In genomic region chr12:60144395-60144794, GRCh38 we compare ENCODE assay signal across 36 cellular contexts.
"Had no signal": no experiment of that assay in that cellular context is flagged by ENCODE, and none has a peak within 500 bp of the region (broad histone marks: within the 10 kb centered on the region; RNA-seq: fewer than 3 reads in every experiment).

No MANE protein-coding gene starts in this region.

- H3K4me1 ChIP-seq: adrenal gland, body of pancreas, colonic mucosa, prostate gland, stomach, thyroid gland, upper lobe of left lung, vagina had no signal

- H3K4me3 ChIP-seq: adrenal gland, body of pancreas, colonic mucosa, pancreas, prostate gland, skin epidermis, stomach, thyroid gland, upper lobe of left lung, vagina had no signal

- ATAC-seq: activated CD4-positive, CD25-positive, alpha-beta regulatory T cell treated with anti-CD3 and anti-CD28 coated beads, Interleukin-2, amount 50 U/mL, for 24 hours; body of pancreas; esophagus mucosa; naive thymus-derived CD4-positive, alpha-beta T cell; pancreas; sciatic nerve had no signal

- H3K36me3 ChIP-seq: adrenal gland, colonic mucosa, pancreas, prostate gland, stomach, thyroid gland, upper lobe of left lung, vagina, WERI-Rb-1 had no signal

- H3K9me3 ChIP-seq: adrenal gland, body of pancreas, colonic mucosa, pancreas, prostate gland, stomach, thyroid gland, upper lobe of left lung, vagina had no signal

- H3K4me1 Mint-ChIP-seq: activated naive CD8-positive, alpha-beta T cell treated with anti-CD3 and anti-CD28 coated beads for 36 hours; memory B cell; neural crest cell had no signal

- H3K27ac Mint-ChIP-seq: activated naive CD4-positive, alpha-beta T cell treated with anti-CD3 and anti-CD28 coated beads for 36 hours; activated naive CD8-positive, alpha-beta T cell treated with anti-CD3 and anti-CD28 coated beads for 36 hours; activated T-helper 1 cell treated with anti-CD3 and anti-CD28 coated beads, Interleukin-12 subunit alpha, Interleukin-12 subunit beta, Interleukin-2, Interleukin-4 antibody, amounts not matched to agents 30 ng/mL and 10 ng/mL and 1 ng/mL, durations not matched to agents 14 hours and 24 hours and 36 hours; memory B cell; naive thymus-derived CD4-positive, alpha-beta T cell had no signal

- FAIRE-seq: pancreas had no signal

- H3K9me3 Mint-ChIP-seq: activated naive CD8-positive, alpha-beta T cell treated with anti-CD3 and anti-CD28 coated beads for 36 hours; activated T-helper 1 cell treated with anti-CD3 and anti-CD28 coated beads, Interleukin-12 subunit alpha, Interleukin-12 subunit beta, Interleukin-2, Interleukin-4 antibody, amounts not matched to agents 30 ng/mL and 10 ng/mL and 1 ng/mL, durations not matched to agents 14 hours and 24 hours and 36 hours; neural crest cell had no signal

- H3K4me3 Mint-ChIP-seq: activated naive CD4-positive, alpha-beta T cell treated with anti-CD3 and anti-CD28 coated beads for 36 hours; activated naive CD8-positive, alpha-beta T cell treated with anti-CD3 and anti-CD28 coated beads for 36 hours; activated T-helper 1 cell treated with anti-CD3 and anti-CD28 coated beads, Interleukin-12 subunit alpha, Interleukin-12 subunit beta, Interleukin-2, Interleukin-4 antibody, amounts not matched to agents 30 ng/mL and 10 ng/mL and 1 ng/mL, durations not matched to agents 14 hours and 24 hours and 36 hours; memory B cell; naive thymus-derived CD4-positive, alpha-beta T cell; neural crest cell had no signal

- H3K36me3 Mint-ChIP-seq: activated naive CD8-positive, alpha-beta T cell treated with anti-CD3 and anti-CD28 coated beads for 36 hours; memory B cell; naive thymus-derived CD4-positive, alpha-beta T cell had no signal

- H3K27me3 ChIP-seq: adrenal gland, body of pancreas, colonic mucosa, pancreas, stomach, thyroid gland, upper lobe of left lung, vagina had no signal

- DNase-seq: activated CD4-positive, alpha-beta T cell treated with anti-CD3 and anti-CD28 coated beads for 48 hours; activated CD4-positive, alpha-beta T cell treated with anti-CD3 and anti-CD28 coated beads, Interleukin-2, amount 50 U/mL, for 48 hours; activated CD8-positive, alpha-beta memory T cell treated with anti-CD3 and anti-CD28 coated beads for 24 hours; activated effector memory CD4-positive, alpha-beta T cell treated with anti-CD3 and anti-CD28 coated beads, Interleukin-2, amount 50 U/mL, for 16 hours; activated naive CD4-positive, alpha-beta T cell treated with anti-CD3 and anti-CD28 coated beads for 36 hours; activated naive CD8-positive, alpha-beta T cell treated with anti-CD3 and anti-CD28 coated beads for 36 hours; activated T-cell treated with anti-CD3 and anti-CD28 coated beads, Interleukin-2, amount 50 U/mL, for 1 hour; adrenal gland; aorta; body of pancreas; cerebellar nuclear complex; colonic mucosa; effector memory CD4-positive, alpha-beta T cell; foreskin fibroblast; head of caudate nucleus; midbrain; naive thymus-derived CD4-positive, alpha-beta T cell; nucleus accumbens; pancreas; retina; stimulated activated CD4-positive, alpha-beta T cell treated with anti-CD3 and anti-CD28 coated beads, Interleukin-12 subunit alpha, Interleukin-12 subunit beta, amount 100 ng/mL, for 4 hours; stimulated activated CD4-positive, alpha-beta T cell treated with anti-CD3 and anti-CD28 coated beads, Interleukin-4, amount 100 ng/mL, for 1 hour; stomach; T-helper 2 cell; thyroid gland; upper lobe of left lung; WERI-Rb-1 had no signal

- H3K27ac ChIP-seq: adrenal gland, body of pancreas, colonic mucosa, pancreas, prostate gland, skin epidermis, stomach, thyroid gland, upper lobe of left lung, vagina, WERI-Rb-1 had no signal
